7 cellular contexts compared by ENCODE assay signal in genomic region chr19:3358392-3358918, GRCh38. TPM values are rescaled to one million over a fixed set of nuclear protein-coding genes. Genes with fewer than 3 reads are reported as not detected.
DNase-seq lines count a peak whose midpoint lies in the region; ATAC-seq, FAIRE-seq and TF ChIP-seq lines count a peak whose summit lies in the region.

No MANE protein-coding gene starts in this region.

- no peaks in the 10 kb centered on the region for H3K36me3 Mint-ChIP-seq in activated naive CD4-positive, alpha-beta T cell treated with anti-CD3 and anti-CD28 coated beads, Interleukin-2, amount 10 ng/mL, durations not matched to agents 7 days and 5 days

- no peaks in the 10 kb centered on the region for H3K36me3 ChIP-seq in kidney (ENCODE audit: control insufficient read depth in 1 of 2, insufficient read depth in 2 of 2, low read length in 2 of 2)

- FAIRE-seq in kidney (lab: Jason Lieb, UNC) (no peak), H54 (lab: Jason Lieb, UNC) (no peak)

- TF ChIP-seq POLR2A in H54 (IDR thresholded peaks at IDR 0.05; ENCODE audit: low read depth, low read length), result no peak

- peaks cover 0 to 4% of the 10 kb centered on the region in 2 donors for H3K9me3 ChIP-seq in kidney (ENCODE audit: control insufficient read depth in 1 of 2, low read length in 2 of 2)

- H3K27ac Mint-ChIP-seq in activated naive CD4-positive, alpha-beta T cell treated with anti-CD3 and anti-CD28 coated beads, Interleukin-2, amount 10 ng/mL, durations not matched to agents 7 days and 5 days, result peak overlapping the region; percentile 42
- peak overlapping the region in 1 of 2 donors; percentile 92 for H3K27ac Mint-ChIP-seq in stimulated activated naive CD8-positive, alpha-beta T cell treated with anti-CD3 and anti-CD28 coated beads, Interleukin-15, amount 100 ng/mL, for 72 hours

- TF ChIP-seq CTCF in kidney (IDR thresholded peaks at IDR 0.05; ENCODE audit: borderline replicate concordance, extremely low read depth, insufficient read depth), result no peak

- CTCF ChIA-PET in activated naive CD4-positive, alpha-beta T cell treated with anti-CD3 and anti-CD28 coated beads, Interleukin-2, amount 10 ng/mL, durations not matched to agents 7 days and 5 days (lab: Charles Lee), result no interaction called here

- ATAC-seq in stimulated activated naive CD8-positive, alpha-beta T cell treated with anti-CD3 and anti-CD28 coated beads, Interleukin-15, amount 100 ng/mL, for 72 hours, result peak; percentile 1
- no peak for ATAC-seq in HG03039 (IDR thresholded peaks at IDR 0.05; ENCODE audit: unreplicated experiment)

- peak overlapping the region; percentile 79 for H3K4me3 Mint-ChIP-seq in activated naive CD4-positive, alpha-beta T cell treated with anti-CD3 and anti-CD28 coated beads, Interleukin-2, amount 10 ng/mL, durations not matched to agents 7 days and 5 days
- peak overlapping the region; percentile 94 to 95 for H3K4me3 Mint-ChIP-seq in stimulated activated naive CD8-positive, alpha-beta T cell treated with anti-CD3 and anti-CD28 coated beads, Interleukin-15, amount 100 ng/mL, for 72 hours

- no peak for TF ChIP-seq EP300 in Ishikawa (IDR thresholded peaks at IDR 0.05; ENCODE audit: borderline replicate concordance)

- H3K9me3 Mint-ChIP-seq in activated naive CD4-positive, alpha-beta T cell treated with anti-CD3 and anti-CD28 coated beads, Interleukin-2, amount 10 ng/mL, durations not matched to agents 7 days and 5 days, result no peaks in the 10 kb centered on the region
- H3K9me3 Mint-ChIP-seq in stimulated activated naive CD8-positive, alpha-beta T cell treated with anti-CD3 and anti-CD28 coated beads, Interleukin-15, amount 100 ng/mL, for 72 hours, result no peaks in the 10 kb centered on the region

- peak overlapping the region; percentile 53 to 80 for H3K27ac ChIP-seq in kidney (ENCODE audit: low read depth in 2 of 2, low read length in 2 of 2)

- peaks cover 35% of the 10 kb centered on the region for H3K4me1 Mint-ChIP-seq in activated naive CD4-positive, alpha-beta T cell treated with anti-CD3 and anti-CD28 coated beads, Interleukin-2, amount 10 ng/mL, durations not matched to agents 7 days and 5 days
- peaks cover 49% of the 10 kb centered on the region for H3K4me1 Mint-ChIP-seq in stimulated activated naive CD8-positive, alpha-beta T cell treated with anti-CD3 and anti-CD28 coated beads, Interleukin-15, amount 100 ng/mL, for 72 hours

- TF ChIP-seq RAD21 in Ishikawa (IDR thresholded peaks at IDR 0.05; ENCODE audit: low read depth), result no peak

- peak overlapping the region; percentile 62 to 72 for H3K4me3 ChIP-seq in kidney (ENCODE audit: low read length in 2 of 2)

- peak overlapping the region; percentile 72 to 73 for H3K9ac ChIP-seq in kidney (ENCODE audit: low read length in 2 of 2)

- peaks cover 56% of the 10 kb centered on the region for H3K27me3 Mint-ChIP-seq in activated naive CD4-positive, alpha-beta T cell treated with anti-CD3 and anti-CD28 coated beads, Interleukin-2, amount 10 ng/mL, durations not matched to agents 7 days and 5 days
- peaks cover 24% of the 10 kb centered on the region for H3K27me3 Mint-ChIP-seq in stimulated activated naive CD8-positive, alpha-beta T cell treated with anti-CD3 and anti-CD28 coated beads, Interleukin-15, amount 100 ng/mL, for 72 hours

- DNase-seq in activated naive CD4-positive, alpha-beta T cell treated with anti-CD3 and anti-CD28 coated beads, Interleukin-2, amount 10 ng/mL, durations not matched to agents 7 days and 5 days, result peak; percentile 46
- DNase-seq in kidney, result peak; percentile 67
- DNase-seq in stimulated activated naive CD8-positive, alpha-beta T cell treated with anti-CD3 and anti-CD28 coated beads, Interleukin-15, amount 100 ng/mL, for 72 hours, result no peak
- no peak for DNase-seq in Kasumi-1 (lab: John Stamatoyannopoulos, UW)
- DNase-seq in H54 (ENCODE audit: insufficient read length, low spot score), result no peak

- intact Hi-C loops in kidney (cut with DNase I), result no loop called here

- H3K4me1 ChIP-seq in kidney (ENCODE audit: control insufficient read depth in 1 of 2, insufficient read depth in 1 of 2, low read depth in 1 of 2, low read length in 2 of 2), result peaks cover 9 to 13% of the 10 kb centered on the region in 2 donors

TF ChIP-seq in Ishikawa, 13 proteins besides CTCF, POLR2A, EP300 and RAD21:
- TF ChIP-seq TCF12 (IDR thresholded peaks at IDR 0.05; ENCODE audit: low read depth) (no peak), ZBTB7A (IDR thresholded peaks at IDR 0.05; ENCODE audit: low read depth) (peak; percentile 98; the same call in 1 of the 2 replicates), CEBPB (IDR thresholded peaks at IDR 0.05) (no peak)

RNA-seq across cellular contexts. Expression of gene NFIC, which starts 7.9 kb away (rescaled TPM):
- 173 TPM for total RNA-seq in kidney
- 20.3 TPM for polyA plus RNA-seq in kidney (ENCODE audit: insufficient read depth, low read depth, low replicate concordance)

Comparison
In these comparisons a context has a peak if more than half of its experiments do, and no peak if none do; other contexts are left out.
1. DNase-seq: peak in activated naive CD4-positive, alpha-beta T cell treated with anti-CD3 and anti-CD28 coated beads, Interleukin-2, amount 10 ng/mL, durations not matched to agents 7 days and 5 days (single experiment) and kidney (single experiment); none in stimulated activated naive CD8-positive, alpha-beta T cell treated with anti-CD3 and anti-CD28 coated beads, Interleukin-15, amount 100 ng/mL, for 72 hours (0 of 2), Kasumi-1 (0 of 2) and H54 (single experiment).